In the genomic region with DNA sequence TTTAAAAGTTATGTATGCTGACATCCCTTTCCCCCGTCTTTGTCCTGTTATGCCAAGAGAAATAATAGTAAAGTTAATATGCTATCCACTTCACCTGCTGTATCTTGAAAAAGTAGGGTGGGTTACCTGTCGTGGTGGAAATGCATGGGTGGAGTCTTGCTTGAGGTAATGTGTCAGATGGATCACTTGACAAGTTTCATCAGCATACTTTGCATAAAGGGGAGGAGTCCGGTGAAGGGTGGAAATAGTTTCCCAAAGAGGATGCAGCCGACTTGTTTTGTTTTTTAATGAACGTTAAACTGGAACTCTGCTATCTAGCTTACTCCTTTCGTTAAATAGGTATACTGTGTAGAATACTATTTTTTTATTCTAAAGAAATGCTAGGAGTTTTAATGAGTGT, we compare ENCODE assay signal across 23 cellular contexts. TPM values are rescaled to one million over a fixed set of nuclear protein-coding genes. Genes with fewer than 3 reads are reported as not detected.
DNase-seq lines count a peak whose midpoint lies in the region; ATAC-seq, FAIRE-seq and TF ChIP-seq lines count a peak whose summit lies in the region.
"Had no signal": no experiment of that assay in that cellular context is flagged by ENCODE, and none has a peak within 500 bp of the region (broad histone marks: within the 10 kb centered on the region; RNA-seq: fewer than 3 reads in every experiment).

No MANE protein-coding gene starts in this region.

- peak overlapping the region; percentile 56 for H3K27ac Mint-ChIP-seq in astrocyte (ENCODE audit: unreplicated experiment)
- H3K27ac Mint-ChIP-seq in nephron progenitor cell, result no peak overlapping the region
- H3K27ac Mint-ChIP-seq in stimulated activated naive B cell treated with anti-CD40 and anti-IgM and Interleukin-4, amounts not matched to agents 10 μg/mL and 1 μg/mL and 100 μg/mL, for 72 hours, result no peak overlapping the region
- H3K27ac Mint-ChIP-seq: activated CD4-positive, alpha-beta memory T cell treated with anti-CD3 and anti-CD28 coated beads, Interleukin-2, amount 10 ng/mL, durations not matched to agents 7 days and 5 days; activated T-helper 17 cell treated with anti-CD3 and anti-CD28 coated beads, Interleukin-2, amount 50 U/mL, for 72 hours had no signal

- H3K4me1 Mint-ChIP-seq in astrocyte (ENCODE audit: low read depth, unreplicated experiment) (no peaks in the 10 kb centered on the region), nephron progenitor cell (peaks cover 84% of the 10 kb centered on the region)
- peaks cover 10 to 23% of the 10 kb centered on the region in 2 donors for H3K4me1 Mint-ChIP-seq in stimulated activated naive B cell treated with anti-CD40 and anti-IgM and Interleukin-4, amounts not matched to agents 10 μg/mL and 1 μg/mL and 100 μg/mL, for 72 hours
- H3K4me1 Mint-ChIP-seq: activated T-helper 17 cell treated with anti-CD3 and anti-CD28 coated beads, Interleukin-2, amount 50 U/mL, for 72 hours had no signal

- no peak overlapping the region for H3K27ac ChIP-seq in astrocyte (ENCODE audit: low read depth, low read length)
- H3K27ac ChIP-seq: colonic mucosa, transverse colon had no signal

- no peak for ATAC-seq in GM21529 (IDR thresholded peaks at IDR 0.05; ENCODE audit: unreplicated experiment)
- no peak for ATAC-seq in stimulated activated naive B cell treated with anti-CD40 and anti-IgM and Interleukin-4, amounts not matched to agents 10 μg/mL and 1 μg/mL and 100 μg/mL, for 72 hours (replicated peaks)
- ATAC-seq: activated T-helper 17 cell treated with anti-CD3 and anti-CD28 coated beads, Interleukin-2, amount 50 U/mL, for 72 hours; HepG2; left ventricle myocardium superior had no signal

- H3K9me3 Mint-ChIP-seq in astrocyte (ENCODE audit: unreplicated experiment) (peaks cover 4% of the 10 kb centered on the region), nephron progenitor cell (no peaks in the 10 kb centered on the region)
- peaks cover 0 to 2% of the 10 kb centered on the region in 2 donors for H3K9me3 Mint-ChIP-seq in stimulated activated naive B cell treated with anti-CD40 and anti-IgM and Interleukin-4, amounts not matched to agents 10 μg/mL and 1 μg/mL and 100 μg/mL, for 72 hours
- H3K9me3 Mint-ChIP-seq: activated CD4-positive, alpha-beta memory T cell treated with anti-CD3 and anti-CD28 coated beads, Interleukin-2, amount 10 ng/mL, durations not matched to agents 7 days and 5 days; activated T-helper 17 cell treated with anti-CD3 and anti-CD28 coated beads, Interleukin-2, amount 50 U/mL, for 72 hours; neural crest cell had no signal

- H2AFZ ChIP-seq in astrocyte (ENCODE audit: low read depth, low read length), result no peak overlapping the region

- H3K4me2 ChIP-seq in astrocyte (ENCODE audit: low read length), result no peak overlapping the region

- H3K79me2 ChIP-seq in astrocyte (ENCODE audit: insufficient read depth, low read length), result no peaks in the 10 kb centered on the region

- H3K4me3 Mint-ChIP-seq in astrocyte (ENCODE audit: unreplicated experiment) (peak overlapping the region; percentile 52), nephron progenitor cell (peak overlapping the region; percentile 81)
- no peak overlapping the region for H3K4me3 Mint-ChIP-seq in stimulated activated naive B cell treated with anti-CD40 and anti-IgM and Interleukin-4, amounts not matched to agents 10 μg/mL and 1 μg/mL and 100 μg/mL, for 72 hours
- H3K4me3 Mint-ChIP-seq: activated CD4-positive, alpha-beta memory T cell treated with anti-CD3 and anti-CD28 coated beads, Interleukin-2, amount 10 ng/mL, durations not matched to agents 7 days and 5 days; activated T-helper 17 cell treated with anti-CD3 and anti-CD28 coated beads, Interleukin-2, amount 50 U/mL, for 72 hours; neural crest cell had no signal

- peaks cover 77% of the 10 kb centered on the region for H3K27me3 Mint-ChIP-seq in astrocyte (ENCODE audit: low read depth, unreplicated experiment)
- H3K27me3 Mint-ChIP-seq in nephron progenitor cell (ENCODE audit: low read depth, poor library complexity), result peaks cover 97% of the 10 kb centered on the region
- peaks cover 55 to 74% of the 10 kb centered on the region in 2 donors for H3K27me3 Mint-ChIP-seq in stimulated activated naive B cell treated with anti-CD40 and anti-IgM and Interleukin-4, amounts not matched to agents 10 μg/mL and 1 μg/mL and 100 μg/mL, for 72 hours

- H3K36me3 Mint-ChIP-seq in astrocyte (ENCODE audit: low read depth, unreplicated experiment) (no peaks in the 10 kb centered on the region), nephron progenitor cell (ENCODE audit: low read depth) (no peaks in the 10 kb centered on the region)
- peaks cover 0 to 4% of the 10 kb centered on the region in 2 donors for H3K36me3 Mint-ChIP-seq in stimulated activated naive B cell treated with anti-CD40 and anti-IgM and Interleukin-4, amounts not matched to agents 10 μg/mL and 1 μg/mL and 100 μg/mL, for 72 hours
- H3K36me3 Mint-ChIP-seq: CD4-positive, alpha-beta memory T cell had no signal

- H3K9me3 ChIP-seq in astrocyte (ENCODE audit: insufficient read depth, low read depth, low read length), result no peaks in the 10 kb centered on the region
- H3K9me3 ChIP-seq: colonic mucosa, transverse colon had no signal

- no peak for TF ChIP-seq CTCF in NB4 (IDR thresholded peaks at IDR 0.05; ENCODE audit: low read depth, low read length)
- no peak for TF ChIP-seq CTCF in astrocyte (IDR thresholded peaks at IDR 0.05; ENCODE audit: insufficient read depth, low read depth, low read length)
- no peak for TF ChIP-seq CTCF in nephron progenitor cell (IDR thresholded peaks at IDR 0.05)

- no peak for TF ChIP-seq POLR2A in NB4 (IDR thresholded peaks at IDR 0.05; ENCODE audit: extremely low read depth, insufficient read length)

- H3K4me3 ChIP-seq in NB4 (ENCODE audit: low read depth, low read length) (peak overlapping the region; percentile 33), astrocyte (ENCODE audit: insufficient read depth, low read depth, low read length) (no peak overlapping the region)
- H3K4me3 ChIP-seq: colonic mucosa, transverse colon had no signal

- H4K20me1 ChIP-seq in astrocyte (ENCODE audit: insufficient read depth, low read length), result no peaks in the 10 kb centered on the region

- DNase-seq in NCI-H2171 treated with DMSO at 0.1 percent for 48 hours (lab: John Stamatoyannopoulos, UW), result peak; percentile 39
- no peak for DNase-seq in NCI-H2171 (lab: John Stamatoyannopoulos, UW)
- DNase-seq in NB4 (ENCODE audit: low read depth), result peak; percentile 53
- no peak for DNase-seq in astrocyte (ENCODE audit: low read depth)
- no peak for DNase-seq in nephron progenitor cell
- DNase-seq in dedifferentiated amniotic fluid mesenchymal stem cell (ENCODE audit: extremely low spot score), result no peak
- DNase-seq in stimulated activated naive B cell treated with anti-CD40 and anti-IgM and Interleukin-4, amounts not matched to agents 10 μg/mL and 1 μg/mL and 100 μg/mL, for 72 hours, result no peak
- DNase-seq: 8988T; activated CD4-positive, alpha-beta memory T cell treated with anti-CD3 and anti-CD28 coated beads, Interleukin-2, amount 10 ng/mL, durations not matched to agents 7 days and 5 days; aorta; CD4-positive, alpha-beta memory T cell; colonic mucosa; erythroblast; left ventricle myocardium superior; NCI-H1436 treated with DMSO at 0.1 percent for 48 hours; stimulated activated CD4-positive, alpha-beta T cell treated with anti-CD3 and anti-CD28 coated beads, Interleukin-2, amount 100 ng/mL, for 48 hours; transverse colon had no signal

- no peak overlapping the region for H3K9ac ChIP-seq in astrocyte (ENCODE audit: low read length)

- H3K27me3 ChIP-seq in astrocyte (ENCODE audit: insufficient read depth, low read length), result peaks cover 67% of the 10 kb centered on the region

- no peaks in the 10 kb centered on the region for H3K4me1 ChIP-seq in astrocyte (ENCODE audit: insufficient read depth, low read length)

- no peaks in the 10 kb centered on the region for H3K36me3 ChIP-seq in astrocyte (ENCODE audit: insufficient read depth, low read length)
- H3K36me3 ChIP-seq: colonic mucosa, transverse colon had no signal

- no peak for FAIRE-seq in astrocyte (lab: Jason Lieb, UNC)
- FAIRE-seq: HepG2, TTC549 had no signal

RNA-seq across cellular contexts. Expression of a gene that starts 9.0 kb away (rescaled TPM):
- total RNA-seq in astrocyte, result not detected in 2 replicates
- total RNA-seq: activated CD4-positive, alpha-beta memory T cell treated with anti-CD3 and anti-CD28 coated beads, Interleukin-2, amount 10 ng/mL, durations not matched to agents 7 days and 5 days; activated T-helper 17 cell treated with anti-CD3 and anti-CD28 coated beads, Interleukin-2, amount 50 U/mL, for 72 hours; CD4-positive, alpha-beta memory T cell; colonic mucosa; G401; HepG2; left ventricle myocardium superior; neural crest cell; transverse colon had no signal

Comparison
In these comparisons a context has a peak if more than half of its experiments do, and no peak if none do; other contexts are left out.
1. DNase-seq: peak in NCI-H2171 treated with DMSO at 0.1 percent for 48 hours (single experiment) and NB4 (single experiment); none in NCI-H2171 (single experiment), astrocyte (single experiment), nephron progenitor cell (single experiment), dedifferentiated amniotic fluid mesenchymal stem cell (single experiment) and stimulated activated naive B cell treated with anti-CD40 and anti-IgM and Interleukin-4, amounts not matched to agents 10 μg/mL and 1 μg/mL and 100 μg/mL, for 72 hours (single experiment).
2. H3K4me3 Mint-ChIP-seq: peak in astrocyte (single experiment) and nephron progenitor cell (single experiment); none in stimulated activated naive B cell treated with anti-CD40 and anti-IgM and Interleukin-4, amounts not matched to agents 10 μg/mL and 1 μg/mL and 100 μg/mL, for 72 hours (0 of 2).